ENCODE assay signal across 9 cellular contexts in the genomic region with DNA sequence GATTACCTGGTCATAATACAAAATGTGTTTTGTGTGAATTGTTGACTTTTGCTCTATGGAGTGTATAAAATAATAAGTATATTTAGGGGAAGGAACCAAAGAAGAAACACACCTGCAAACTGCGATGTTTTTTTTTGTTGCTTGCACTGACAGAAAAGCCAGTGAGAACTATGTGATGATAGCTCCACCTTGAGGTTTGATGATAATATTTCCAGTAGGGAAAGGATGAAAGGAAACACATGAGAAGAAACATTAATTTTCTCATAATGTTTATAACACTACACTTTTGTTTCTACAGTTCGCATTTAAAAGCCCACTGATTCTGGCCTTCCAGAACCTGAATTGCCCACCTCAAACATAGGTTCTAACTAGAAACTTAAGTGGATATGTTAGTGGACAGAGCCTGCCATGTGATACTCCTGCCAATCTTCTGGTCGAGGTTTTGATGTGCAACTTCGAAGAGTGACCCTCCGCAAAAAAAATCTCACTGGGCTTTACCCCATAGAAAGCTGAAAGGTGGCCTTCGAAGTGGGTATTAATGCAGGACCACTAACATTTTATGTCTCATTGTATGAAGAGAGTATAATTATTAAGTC.
A peak's percentile ranks its signal among the peaks of the same experiment; 100 is the strongest.
DNase-seq lines count a peak whose midpoint lies in the region; FAIRE-seq and TF ChIP-seq lines count a peak whose summit lies in the region.
"Had no signal": no experiment of that assay in that cellular context is flagged by ENCODE, and none has a peak within 500 bp of the region (broad histone marks: within the 10 kb centered on the region; RNA-seq: fewer than 3 reads in every experiment).

No MANE protein-coding gene starts in this region.

- TF ChIP-seq POLR2A in GM12892 (IDR thresholded peaks at IDR 0.05; ENCODE audit: low read depth, low read length), result no peak
- no peak for TF ChIP-seq POLR2A in lower leg skin (IDR thresholded peaks at IDR 0.05)

- no peak overlapping the region for H2AFZ ChIP-seq in Loucy (ENCODE audit: low read length)

- no peak overlapping the region for H3K4me3 ChIP-seq in Loucy (ENCODE audit: low read length, poor library complexity, severe bottlenecking)
- no peak overlapping the region for H3K4me3 ChIP-seq in lower leg skin (ENCODE audit: low read depth, poor library complexity, severe bottlenecking)
- H3K4me3 ChIP-seq: K562 had no signal

- TF ChIP-seq CTCF in Loucy (conservative IDR thresholded peaks at IDR 0.05; ENCODE audit: low read length) (peak; percentile 61), lower leg skin (IDR thresholded peaks at IDR 0.05) (no peak)

- peak; percentile 3 for DNase-seq in ELF-1 (ENCODE audit: low read depth, low spot score)
- peak; percentile 51 for DNase-seq in SW480 (ENCODE audit: low spot score)
- DNase-seq in iPS-NIHi11 (ENCODE audit: low spot score), result peak; percentile 19
- DNase-seq in NCI-H1048 (lab: John Stamatoyannopoulos, UW), result no peak
- DNase-seq in GM12892 (ENCODE audit: insufficient read length), result no peak
- DNase-seq in activated CD4-positive, CD25-positive, alpha-beta regulatory T cell (lab: John Stamatoyannopoulos, UW), result no peak
- no peak for DNase-seq in lower leg skin (ENCODE audit: low spot score in 2 of 2)

- no peaks in the 10 kb centered on the region for H3K27me3 ChIP-seq in Loucy (ENCODE audit: insufficient read depth, low read length, poor library complexity, severe bottlenecking)

- no peaks in the 10 kb centered on the region for H4K20me1 ChIP-seq in Loucy (ENCODE audit: insufficient read depth, low read length, poor library complexity, severe bottlenecking)

- no peak overlapping the region for H3K9ac ChIP-seq in Loucy (ENCODE audit: low read depth, low read length, poor library complexity, severe bottlenecking)

- no peak for FAIRE-seq in GM12892 (lab: Jason Lieb, UNC)
- FAIRE-seq: K562 had no signal

- H3K4me2 ChIP-seq in Loucy (ENCODE audit: low read depth, low read length, poor library complexity, severe bottlenecking), result no peak overlapping the region

- H3K4me1 ChIP-seq in Loucy (ENCODE audit: insufficient read depth, low read length, poor library complexity, severe bottlenecking), result no peaks in the 10 kb centered on the region

- H3K9me2 ChIP-seq in Loucy (replicated peaks; ENCODE audit: low read depth, low read length), result no peaks in the 10 kb centered on the region

- H3K79me2 ChIP-seq in Loucy (ENCODE audit: insufficient read depth, low read length), result no peaks in the 10 kb centered on the region

- no peaks in the 10 kb centered on the region for H3K9me3 ChIP-seq in Loucy (ENCODE audit: insufficient read depth, low read depth, low read length)

- 49 to 60% methylated on average over 6 of the region's 6 CpGs for WGBS in lower leg skin, 2 donors

- no peaks in the 10 kb centered on the region for H3F3A ChIP-seq in Loucy (ENCODE audit: low read depth)

- intact Hi-C loops in lower leg skin (cut with DNase I; ENCODE audit: low total_unique reads), result no loop called here

- no peaks in the 10 kb centered on the region for H3K36me3 ChIP-seq in Loucy (ENCODE audit: insufficient read depth, low read length)

Comparison
In these comparisons a context has a peak if more than half of its experiments do, and no peak if none do; other contexts are left out.
1. DNase-seq: peak in ELF-1 (single experiment), SW480 (single experiment) and iPS-NIHi11 (single experiment); none in NCI-H1048 (single experiment), GM12892 (single experiment), activated CD4-positive, CD25-positive, alpha-beta regulatory T cell (0 of 4) and lower leg skin (0 of 2).